ENCODE assay signal across 1 cellular context in genomic region chr15:65862682-65863081, GRCh38.
TF ChIP-seq lines count a peak whose summit lies in the region.

No MANE protein-coding gene starts in this region.

TF ChIP-seq in HEK293, 187 proteins besides CTCF, POLR2A, EP300 and RAD21 (continued from another document and continues in another):
- TF ChIP-seq ZBTB10 (tag by site-specific recombination; IDR thresholded peaks at IDR 0.05) (no peak), GLI2 (tag by site-specific recombination; IDR thresholded peaks at IDR 0.05; ENCODE audit: borderline replicate concordance, low read depth) (no peak), ZNF658 (tag by site-specific recombination; IDR thresholded peaks at IDR 0.05) (no peak), ZNF571 (tag by site-specific recombination; IDR thresholded peaks at IDR 0.05) (no peak), ZNF660 (tag by site-specific recombination; IDR thresholded peaks at IDR 0.05) (peak; percentile 91; the same call in 1 of the 2 replicates), ZNF23 (tag by site-specific recombination; IDR thresholded peaks at IDR 0.05; ENCODE audit: borderline replicate concordance) (no peak), ZNF768 (tag by site-specific recombination; IDR thresholded peaks at IDR 0.05) (no peak), ZNF169 (tag by site-specific recombination; IDR thresholded peaks at IDR 0.05) (no peak), REPIN1 (tag by site-specific recombination; IDR thresholded peaks at IDR 0.05; ENCODE audit: low read depth) (no peak), ZNF518A (tag by site-specific recombination; conservative IDR thresholded peaks at IDR 0.05; ENCODE audit: low read depth) (peak; percentile 30; the same call in 1 of the 2 replicates), ZNF624 (tag by site-specific recombination; IDR thresholded peaks at IDR 0.05) (no peak), ZNF488 (tag by site-specific recombination; IDR thresholded peaks at IDR 0.05) (no peak), ZBTB1 (tag by site-specific recombination; IDR thresholded peaks at IDR 0.05) (no peak), ZIC2 (tag by site-specific recombination; IDR thresholded peaks at IDR 0.05) (0 out of 2 replicates have a peak, but pooled peaks have one; percentile 27), GLIS1 (tag by site-specific recombination; IDR thresholded peaks at IDR 0.05) (0 out of 2 replicates have a peak, but pooled peaks have one; percentile 11), ZNF138 (tag by site-specific recombination; IDR thresholded peaks at IDR 0.05; ENCODE audit: borderline replicate concordance) (no peak), KLF7 (tag by site-specific recombination; IDR thresholded peaks at IDR 0.05; ENCODE audit: borderline replicate concordance) (no peak; the same call in 1 of the 2 replicates), ZNF221 (tag by site-specific recombination; IDR thresholded peaks at IDR 0.05; ENCODE audit: borderline replicate concordance) (no peak), ZNF140 (tag by site-specific recombination; IDR thresholded peaks at IDR 0.05) (no peak), ZNF610 (tag by site-specific recombination; IDR thresholded peaks at IDR 0.05; ENCODE audit: borderline replicate concordance) (no peak), TRIM28 (IDR thresholded peaks at IDR 0.05; ENCODE audit: borderline replicate concordance, low read length) (0 out of 2 replicates have a peak, but pooled peaks have one; percentile 25), ZNF76 (tag by site-specific recombination; IDR thresholded peaks at IDR 0.05; ENCODE audit: borderline replicate concordance, low read depth) (peak; percentile 54; the same call in 1 of the 2 replicates), ZNF654 (tag by site-specific recombination; IDR thresholded peaks at IDR 0.05; ENCODE audit: low read depth) (peak; percentile 20; the same call in 1 of the 2 replicates), ZNF510 (tag by site-specific recombination; IDR thresholded peaks at IDR 0.05; ENCODE audit: insufficient replicate concordance) (no peak), MYNN (tag by site-specific recombination; IDR thresholded peaks at IDR 0.05; ENCODE audit: borderline replicate concordance) (no peak), ZNF211 (tag by site-specific recombination; IDR thresholded peaks at IDR 0.05; ENCODE audit: low read depth) (no peak), ZBTB26 (tag by site-specific recombination; optimal IDR thresholded peaks at IDR 0.05) (no peak), ZNF473 (tag by site-specific recombination; IDR thresholded peaks at IDR 0.05) (no peak), ZNF785 (tag by site-specific recombination; IDR thresholded peaks at IDR 0.05) (peak; percentile 76; the same call in 1 of the 2 replicates), AEBP2 (tag by site-specific recombination; IDR thresholded peaks at IDR 0.05; ENCODE audit: borderline replicate concordance) (no peak), ZNF174 (tag by site-specific recombination; IDR thresholded peaks at IDR 0.05) (no peak), YY1 (tag by site-specific recombination; IDR thresholded peaks at IDR 0.05) (no peak), ZNF580 (tag by site-specific recombination; IDR thresholded peaks at IDR 0.05) (no peak), PRDM4 (tag by site-specific recombination; IDR thresholded peaks at IDR 0.05) (no peak), ZNF596 (tag by site-specific recombination; IDR thresholded peaks at IDR 0.05) (no peak), TCF7L2 (IDR thresholded peaks at IDR 0.05; ENCODE audit: borderline replicate concordance, low read depth, low read length) (no peak), ELK4 (IDR thresholded peaks at IDR 0.05; ENCODE audit: borderline replicate concordance, low read depth, low read length) (no peak), ZNF561 (tag by site-specific recombination; IDR thresholded peaks at IDR 0.05; ENCODE audit: borderline replicate concordance) (no peak), SP3 (tag by site-specific recombination; IDR thresholded peaks at IDR 0.05) (peak; percentile 57), ZNF621 (tag by site-specific recombination; IDR thresholded peaks at IDR 0.05) (no peak), ZNF600 (tag by site-specific recombination; IDR thresholded peaks at IDR 0.05) (no peak), TSHZ1 (tag by site-specific recombination; IDR thresholded peaks at IDR 0.05; ENCODE audit: borderline replicate concordance) (no peak), ZNF175 (tag by site-specific recombination; IDR thresholded peaks at IDR 0.05) (no peak), ZNF792 (tag by site-specific recombination; IDR thresholded peaks at IDR 0.05) (no peak), ZNF433 (tag by site-specific recombination; IDR thresholded peaks at IDR 0.05; ENCODE audit: low read depth) (no peak), ZNF670 (tag by site-specific recombination; IDR thresholded peaks at IDR 0.05; ENCODE audit: low read depth) (no peak)
